Comparison of ENCODE assay signal across 1 cellular context in genomic region chr3:47824541-47825473, GRCh38.
A peak's percentile ranks its signal among the peaks of the same experiment; 100 is the strongest.
TF ChIP-seq lines count a peak whose summit lies in the region.

No MANE protein-coding gene starts in this region.

TF ChIP-seq in HepG2, 621 proteins besides CTCF, POLR2A, EP300 and RAD21 (continued from another document and continues in another):
- TF ChIP-seq ZGPAT (CRISPR knock-in tag; IDR thresholded peaks at IDR 0.05) (peak; percentile 51; the same call in 1 of the 2 replicates), SP2 (CRISPR knock-in tag; IDR thresholded peaks at IDR 0.05) (no peak), ZNF292 (CRISPR knock-in tag; IDR thresholded peaks at IDR 0.05; ENCODE audit: borderline replicate concordance, low read depth) (no peak), ZNF225 (CRISPR knock-in tag; IDR thresholded peaks at IDR 0.05) (peak; percentile 74), ZSCAN12 (CRISPR knock-in tag; IDR thresholded peaks at IDR 0.05) (no peak; the same call in 1 of the 2 replicates), SMYD3 (CRISPR knock-in tag; IDR thresholded peaks at IDR 0.05) (0 out of 2 replicates have a peak, but pooled peaks have one; percentile 24), CBX2 (IDR thresholded peaks at IDR 0.05; ENCODE audit: low read depth, low read length) (no peak), CBX2 (CRISPR knock-in tag; IDR thresholded peaks at IDR 0.05; ENCODE audit: low read depth) (no peak), SP140L (CRISPR knock-in tag; IDR thresholded peaks at IDR 0.05; ENCODE audit: borderline replicate concordance) (no peak), ZSCAN20 (CRISPR knock-in tag; IDR thresholded peaks at IDR 0.05; ENCODE audit: borderline replicate concordance) (peak; percentile 89; the same call in 1 of the 2 replicates), POLR2AphosphoS2 (IDR thresholded peaks at IDR 0.05; ENCODE audit: low read depth, low read length) (no peak), RFX5 (IDR thresholded peaks at IDR 0.05; ENCODE audit: low read depth, low read length) (no peak), ZZZ3 (CRISPR knock-in tag; IDR thresholded peaks at IDR 0.05; ENCODE audit: borderline replicate concordance) (peak; percentile 55; the same call in 1 of the 2 replicates), EHMT2 (IDR thresholded peaks at IDR 0.05; ENCODE audit: borderline replicate concordance, low read depth, low read length) (no peak), KAT2B (IDR thresholded peaks at IDR 0.05; ENCODE audit: borderline replicate concordance, low read depth, low read length) (no peak), KDM5B (CRISPR knock-in tag; IDR thresholded peaks at IDR 0.05; ENCODE audit: borderline replicate concordance) (peak; percentile 96; the same call in 1 of the 2 replicates), MYPOP (CRISPR knock-in tag; IDR thresholded peaks at IDR 0.05) (0 out of 2 replicates have a peak, but pooled peaks have one; percentile 28), ZMYM2 (CRISPR knock-in tag; IDR thresholded peaks at IDR 0.05) (no peak), ZNF597 (CRISPR knock-in tag; IDR thresholded peaks at IDR 0.05) (no peak), REPIN1 (CRISPR knock-in tag; IDR thresholded peaks at IDR 0.05; ENCODE audit: borderline replicate concordance, low read depth) (peak; percentile 67; the same call in 1 of the 2 replicates), CC2D1A (CRISPR knock-in tag; IDR thresholded peaks at IDR 0.05) (no peak), ZBTB21 (CRISPR knock-in tag; IDR thresholded peaks at IDR 0.05) (0 out of 2 replicates have a peak, but pooled peaks have one; percentile 24), MIER3 (CRISPR knock-in tag; IDR thresholded peaks at IDR 0.05; ENCODE audit: borderline replicate concordance) (no peak), ZNF713 (CRISPR knock-in tag; IDR thresholded peaks at IDR 0.05) (0 out of 2 replicates have a peak, but pooled peaks have one; percentile 37), HOMEZ (CRISPR knock-in tag; IDR thresholded peaks at IDR 0.05; ENCODE audit: low read depth) (no peak), MEIS2 (CRISPR knock-in tag; IDR thresholded peaks at IDR 0.05) (peak; percentile 71; the same call in 1 of the 2 replicates), RFXAP (CRISPR knock-in tag; IDR thresholded peaks at IDR 0.05; ENCODE audit: borderline replicate concordance) (no peak), MED8 (CRISPR knock-in tag; IDR thresholded peaks at IDR 0.05; ENCODE audit: insufficient replicate concordance) (peak; percentile 54), E2F1 (CRISPR knock-in tag; IDR thresholded peaks at IDR 0.05) (peak; percentile 81), ZNF124 (CRISPR knock-in tag; IDR thresholded peaks at IDR 0.05) (no peak), ZBTB7B (CRISPR knock-in tag; IDR thresholded peaks at IDR 0.05) (peak; percentile 58; the same call in 1 of the 2 replicates), SRY (CRISPR knock-in tag; IDR thresholded peaks at IDR 0.05) (peak; percentile 73; the same call in 1 of the 2 replicates), ZNF773 (CRISPR knock-in tag; IDR thresholded peaks at IDR 0.05; ENCODE audit: borderline replicate concordance) (0 out of 2 replicates have a peak, but pooled peaks have one; percentile 78), SRSF1 (optimal IDR thresholded peaks at IDR 0.05; ENCODE audit: low read depth, low read length) (peak; percentile 61), GMEB1 (CRISPR knock-in tag; IDR thresholded peaks at IDR 0.05; ENCODE audit: borderline replicate concordance) (peak; percentile 77; the same call in 1 of the 2 replicates), NR0B2 (CRISPR knock-in tag; IDR thresholded peaks at IDR 0.05) (peak; percentile 93), ZFP36L1 (CRISPR knock-in tag; IDR thresholded peaks at IDR 0.05) (peak; percentile 77), ATF7 (IDR thresholded peaks at IDR 0.05) (no peak), ATF7 (CRISPR knock-in tag; IDR thresholded peaks at IDR 0.05) (no peak), MIXL1 (CRISPR knock-in tag; IDR thresholded peaks at IDR 0.05) (no peak), GTF3A (CRISPR knock-in tag; conservative IDR thresholded peaks at IDR 0.05) (no peak), ATAD3A (CRISPR knock-in tag; IDR thresholded peaks at IDR 0.05) (no peak; the same call in 1 of the 2 replicates), ONECUT2 (CRISPR knock-in tag; IDR thresholded peaks at IDR 0.05) (no peak), SUZ12 (IDR thresholded peaks at IDR 0.05; ENCODE audit: low read depth, low read length) (no peak), ZNF230 (CRISPR knock-in tag; IDR thresholded peaks at IDR 0.05) (no peak; the same call in 1 of the 2 replicates), SRF (IDR thresholded peaks at IDR 0.05; ENCODE audit: low read depth, low read length) (no peak), PHF20 (CRISPR knock-in tag; IDR thresholded peaks at IDR 0.05) (peak; percentile 88), ZNF142 (CRISPR knock-in tag; IDR thresholded peaks at IDR 0.05) (peak; percentile 91), ATF4 (CRISPR knock-in tag; IDR thresholded peaks at IDR 0.05) (peak in 1 of 2 experiments; percentile 27; a peak in 1 of 4 replicates), ZNF841 (CRISPR knock-in tag; IDR thresholded peaks at IDR 0.05; ENCODE audit: borderline replicate concordance) (peak; percentile 20; the same call in 1 of the 2 replicates), ZNF256 (CRISPR knock-in tag; conservative IDR thresholded peaks at IDR 0.05) (no peak), BHLHE40 (IDR thresholded peaks at IDR 0.05; ENCODE audit: low read length) (0 out of 2 replicates have a peak, but pooled peaks have one; percentile 40), ZNF160 (CRISPR knock-in tag; IDR thresholded peaks at IDR 0.05) (no peak; the same call in 1 of the 2 replicates)
